8 cellular contexts compared by ENCODE assay signal in genomic region chr11:1336836-1337646, GRCh38. TPM values are rescaled to one million over a fixed set of nuclear protein-coding genes. Genes with fewer than 3 reads are reported as not detected.
A peak's percentile ranks its signal among the peaks of the same experiment; 100 is the strongest.
DNase-seq lines count a peak whose midpoint lies in the region; ATAC-seq and TF ChIP-seq lines count a peak whose summit lies in the region.

No MANE protein-coding gene starts in this region.

- H3K27ac ChIP-seq in PC-9 = no peak overlapping the region

- H3K4me3 ChIP-seq in PC-9 = no peak overlapping the region

- POLR2A ChIA-PET in PC-9 (lab: Charles Lee; ENCODE audit: unreplicated experiment) = no interaction called here

- H3K9me3 ChIP-seq in PC-9 (ENCODE audit: insufficient read depth, low read depth) = no peaks in the 10 kb centered on the region

- H3K9me2 ChIP-seq in PC-9 (ENCODE audit: insufficient read depth) = no peaks in the 10 kb centered on the region

- intact Hi-C loops in PC-9 (cut with micrococcal nuclease; ENCODE audit: unreplicated experiment) = loop anchor here (5.0 kb wide), 1 partner anchor 50 kb away; the partner anchor contains the start of gene BRSK2

- peaks cover 22% of the 10 kb centered on the region; the same call in 1 of the 2 replicates for H3F3A ChIP-seq in PC-9 (ENCODE audit: insufficient read depth, low read depth)

- no peak overlapping the region for H3K4me2 ChIP-seq in PC-9

- CTCF ChIA-PET in PC-9 (lab: Charles Lee) = no interaction called here

- H3K4me1 ChIP-seq in PC-9 (replicated peaks; ENCODE audit: insufficient read depth) = peaks cover 9% of the 10 kb centered on the region

- H3K36me3 ChIP-seq in PC-9 (ENCODE audit: low read depth) = no peaks in the 10 kb centered on the region

- no peak overlapping the region for H3K4me3 Mint-ChIP-seq in immature natural killer cell

- no peak for ATAC-seq in HG03095 (IDR thresholded peaks at IDR 0.05; ENCODE audit: unreplicated experiment)

- H3K4me1 Mint-ChIP-seq in immature natural killer cell = peaks cover 16 to 20% of the 10 kb centered on the region in 2 donors

- peak overlapping the region in 1 of 6 donors; percentile 90 for H3K27ac Mint-ChIP-seq in immature natural killer cell

- no peak overlapping the region for H2AFZ ChIP-seq in PC-9

- H3K79me2 ChIP-seq in PC-9 (ENCODE audit: low read depth) = no peaks in the 10 kb centered on the region

- no TSS peak for BruUV-seq in PC-9 (replicated peaks; lab: Mats Ljungman, UMichigan)

- H3K9me3 Mint-ChIP-seq in immature natural killer cell = peaks cover 0 to 10% (median under 1%) of the 10 kb centered on the region in 6 donors

- peaks cover 3 to 19% (median 8%) of the 10 kb centered on the region in 3 donors for H3K27me3 Mint-ChIP-seq in immature natural killer cell (ENCODE audit: low read depth in 3 of 3)

- DNase-seq in NCI-H1092 treated with DMSO at 0.1 percent for 48 hours (lab: John Stamatoyannopoulos, UW) (peak; percentile 30), NCI-H1092 (lab: John Stamatoyannopoulos, UW) (no peak), immature natural killer cell (peak; percentile 41 to 48 (median 47)), PC-9 (no peak), NCI-H446 treated with DMSO at 0.1 percent for 48 hours (lab: John Stamatoyannopoulos, UW) (no peak)
- peak; percentile 45 for DNase-seq in activated naive CD4-positive, alpha-beta T cell treated with anti-CD3 and anti-CD28 coated beads, Interleukin-2, amount 50 U/mL, for 16 hours
- peak; percentile 43 for DNase-seq in stimulated activated naive CD4-positive, alpha-beta T cell treated with Interleukin-2 at 50 U/mL for 16 hours (lab: John Stamatoyannopoulos, UW)

- H3K36me3 Mint-ChIP-seq in immature natural killer cell = peaks cover 0 to 4% (median 0%) of the 10 kb centered on the region in 3 donors

- H4K20me1 ChIP-seq in PC-9 (ENCODE audit: insufficient read depth) = no peaks in the 10 kb centered on the region

- TF ChIP-seq CTCF in PC-9 (conservative IDR thresholded peaks at IDR 0.05) = no peak

- no peaks in the 10 kb centered on the region for H3K27me3 ChIP-seq in PC-9 (ENCODE audit: insufficient read depth, low read depth)

RNA-seq across cellular contexts. Expression of gene TOLLIP, which starts 27.6 kb away (rescaled TPM):
- polyA plus RNA-seq in immature natural killer cell = 10 to 100 TPM; 40.5 to 47.8 (median 42.2) TPM
- total RNA-seq in PC-9 (2021) = 29.5 and 35.8 TPM in 2 replicates

RNA-seq across cellular contexts. Expression of gene BRSK2, which starts 52.7 kb away (rescaled TPM):
- polyA plus RNA-seq in immature natural killer cell = under 1 TPM in 1 of 3 donors, not detected in 2; 0.12 TPM
- 2.7 and 2.9 TPM in 2 replicates for total RNA-seq in PC-9 (2021)

Comparison
In these comparisons a context has a peak if more than half of its experiments do, and no peak if none do; other contexts are left out.
1. DNase-seq: peak in NCI-H1092 treated with DMSO at 0.1 percent for 48 hours (single experiment), activated naive CD4-positive, alpha-beta T cell treated with anti-CD3 and anti-CD28 coated beads, Interleukin-2, amount 50 U/mL, for 16 hours (single experiment), immature natural killer cell (3 of 3) and stimulated activated naive CD4-positive, alpha-beta T cell treated with Interleukin-2 at 50 U/mL for 16 hours (single experiment); none in NCI-H1092 (single experiment), PC-9 (0 of 2) and NCI-H446 treated with DMSO at 0.1 percent for 48 hours (single experiment).